In genomic region chr12:50533203-50533584, GRCh38 we compare ENCODE assay signal across 3 cellular contexts.
TF ChIP-seq lines count a peak whose summit lies in the region.

No MANE protein-coding gene starts in this region.

TF ChIP-seq in A549, 52 proteins besides CTCF, POLR2A, EP300 and RAD21:
- TF ChIP-seq KDM1A (IDR thresholded peaks at IDR 0.05; ENCODE audit: low read depth) (no peak), ZC3H11A (IDR thresholded peaks at IDR 0.05) (no peak), ZFP36 (IDR thresholded peaks at IDR 0.05; ENCODE audit: borderline replicate concordance, partially characterized antibody) (no peak), HOXB13 (CRISPR knock-in tag; IDR thresholded peaks at IDR 0.05; ENCODE audit: low read depth) (no peak), FOXS1 (CRISPR knock-in tag; IDR thresholded peaks at IDR 0.05) (0 out of 2 replicates have a peak, but pooled peaks have one; percentile 70)

TF ChIP-seq in GM23338, 12 proteins besides CTCF, POLR2A, EP300 and RAD21 (continues in another document):
- TF ChIP-seq REST (IDR thresholded peaks at IDR 0.05; ENCODE audit: unreplicated experiment) (no peak), ZNF114 (CRISPR knock-in tag; IDR thresholded peaks at IDR 0.05) (no peak), JUNB (IDR thresholded peaks at IDR 0.05; ENCODE audit: unreplicated experiment) (no peak), STAT1 (IDR thresholded peaks at IDR 0.05; ENCODE audit: unreplicated experiment) (no peak), CREB1 (CRISPR knock-in tag; IDR thresholded peaks at IDR 0.05; ENCODE audit: low read depth) (no peak), EZH2phosphoT487 (IDR thresholded peaks at IDR 0.05; ENCODE audit: unreplicated experiment) (no peak), ZNF331 (CRISPR knock-in tag; IDR thresholded peaks at IDR 0.05; ENCODE audit: low read depth) (no peak), EZH2 (IDR thresholded peaks at IDR 0.05; ENCODE audit: low read depth, unreplicated experiment) (no peak), POLR2AphosphoS5 (IDR thresholded peaks at IDR 0.05; ENCODE audit: low read depth) (no peak), NANOG (IDR thresholded peaks at IDR 0.05; ENCODE audit: borderline replicate concordance) (no peak), ETS1 (IDR thresholded peaks at IDR 0.05) (no peak)

TF ChIP-seq in K562, 482 proteins besides CTCF, POLR2A, EP300 and RAD21 (continues in another document):
- TF ChIP-seq TCFL5 (CRISPR knock-in tag; conservative IDR thresholded peaks at IDR 0.05) (no peak), GATAD2B (IDR thresholded peaks at IDR 0.05; ENCODE audit: borderline replicate concordance) (0 out of 2 replicates have a peak, but pooled peaks have one; percentile 3), NR2C2 (CRISPR knock-in tag; IDR thresholded peaks at IDR 0.05) (no peak), NR2C2 (tag; IDR thresholded peaks at IDR 0.05) (peak; percentile 55; the same call in 1 of the 2 replicates), NFRKB (IDR thresholded peaks at IDR 0.05; ENCODE audit: low read depth) (0 out of 2 replicates have a peak, but pooled peaks have one; percentile 51), IFI16 (CRISPR knock-in tag; IDR thresholded peaks at IDR 0.05) (no peak), JUND (IDR thresholded peaks at IDR 0.05; ENCODE audit: borderline replicate concordance, low read depth, low read length) (no peak), JUND (tag; IDR thresholded peaks at IDR 0.05; ENCODE audit: borderline replicate concordance, low read depth, low read length) (0 out of 3 replicates have a peak, but pooled peaks have one; percentile 11), GATA2 (CRISPR knock-in tag; IDR thresholded peaks at IDR 0.05) (no peak), BMI1 (IDR thresholded peaks at IDR 0.05; ENCODE audit: low read length) (no peak), LEF1 (IDR thresholded peaks at IDR 0.05) (peak; percentile 22; the same call in 1 of the 2 replicates), MCM3 (IDR thresholded peaks at IDR 0.05) (no peak), CREB1 (IDR thresholded peaks at IDR 0.05) (no peak), CREB1 (CRISPR knock-in tag; IDR thresholded peaks at IDR 0.05) (no peak; the same call in 1 of the 2 replicates), PKNOX1 (IDR thresholded peaks at IDR 0.05) (0 out of 2 replicates have a peak, but pooled peaks have one; percentile 30), FOSL1 (tag; conservative IDR thresholded peaks at IDR 0.05) (peak; percentile 79), YY1 (IDR thresholded peaks at IDR 0.05; ENCODE audit: borderline replicate concordance in 1 of 3, control insufficient read depth in 1 of 3, extremely low read depth in 1 of 3, insufficient read depth in 3 of 3, insufficient read length in 1 of 3, insufficient replicate concordance in 2 of 3, low read depth in 1 of 3, low read length in 2 of 3) (peak in 1 of 3 experiments; percentile 61), ATF3 (IDR thresholded peaks at IDR 0.05) (0 out of 2 replicates have a peak, but pooled peaks have one; percentile 21), ATF3 (CRISPR knock-in tag; conservative IDR thresholded peaks at IDR 0.05) (no peak), DACH1 (IDR thresholded peaks at IDR 0.05; ENCODE audit: partially characterized antibody) (no peak), GMEB1 (CRISPR knock-in tag; IDR thresholded peaks at IDR 0.05) (no peak), EHMT2 (IDR thresholded peaks at IDR 0.05) (peak; percentile 49; the same call in 1 of the 2 replicates), SMARCE1 (IDR thresholded peaks at IDR 0.05) (peak; percentile 35; the same call in 1 of the 2 replicates), MECOM (CRISPR knock-in tag; IDR thresholded peaks at IDR 0.05) (no peak), USF1 (CRISPR knock-in tag; IDR thresholded peaks at IDR 0.05) (no peak), HMBOX1 (IDR thresholded peaks at IDR 0.05) (peak; percentile 94), CHAMP1 (IDR thresholded peaks at IDR 0.05) (peak; percentile 10; the same call in 1 of the 2 replicates), NEUROD1 (IDR thresholded peaks at IDR 0.05; ENCODE audit: borderline replicate concordance, low read depth, low read length, partially characterized antibody) (no peak), CAMTA2 (CRISPR knock-in tag; conservative IDR thresholded peaks at IDR 0.05) (no peak), FOXK2 (conservative IDR thresholded peaks at IDR 0.05 in 1 of 2, IDR thresholded peaks at IDR 0.05 in 1 of 2; ENCODE audit: low read depth in 2 of 2) (peak in 1 of 2 experiments; percentile 35; a peak in 1 of 4 replicates), GATAD2A (IDR thresholded peaks at IDR 0.05) (no peak), SNAPC5 (CRISPR knock-in tag; IDR thresholded peaks at IDR 0.05) (no peak), NUFIP1 (IDR thresholded peaks at IDR 0.05; ENCODE audit: partially characterized antibody) (peak; percentile 43), ZNF699 (CRISPR knock-in tag; IDR thresholded peaks at IDR 0.05; ENCODE audit: insufficient replicate concordance) (no peak), ARID4B (CRISPR knock-in tag; IDR thresholded peaks at IDR 0.05) (no peak), NR1H2 (CRISPR knock-in tag; IDR thresholded peaks at IDR 0.05) (no peak), TCF3 (CRISPR knock-in tag; IDR thresholded peaks at IDR 0.05) (no peak), PRDM10 (IDR thresholded peaks at IDR 0.05; ENCODE audit: partially characterized antibody) (peak; percentile 7), MEIS2 (IDR thresholded peaks at IDR 0.05; ENCODE audit: partially characterized antibody) (peak; percentile 21)
